9 cellular contexts compared by ENCODE assay signal in genomic region chr4:144174401-144175067, GRCh38. TPM values are rescaled to one million over a fixed set of nuclear protein-coding genes. Genes with fewer than 3 reads are reported as not detected.
A peak's percentile ranks its signal among the peaks of the same experiment; 100 is the strongest.
DNase-seq lines count a peak whose midpoint lies in the region; ATAC-seq and TF ChIP-seq lines count a peak whose summit lies in the region.
"Had no signal": no experiment of that assay in that cellular context is flagged by ENCODE, and none has a peak within 500 bp of the region (broad histone marks: within the 10 kb centered on the region; RNA-seq: fewer than 3 reads in every experiment).

No MANE protein-coding gene starts in this region.

- H3K4me3 ChIP-seq in breast epithelium (no peak overlapping the region), upper lobe of right lung (no peak overlapping the region)

- H3K4me1 ChIP-seq in breast epithelium: no peaks in the 10 kb centered on the region
- peaks cover 10% of the 10 kb centered on the region for H3K4me1 ChIP-seq in upper lobe of right lung

- H3K9me3 ChIP-seq in breast epithelium (no peaks in the 10 kb centered on the region), upper lobe of right lung (no peaks in the 10 kb centered on the region)
- H3K9me3 ChIP-seq: neutrophil had no signal

- DNase-seq in Right ventricle myocardium superior (no peak), cardiac septum (ENCODE audit: low spot score) (no peak), HPDE6-E6E7 (ENCODE audit: extremely low spot score) (peak; percentile 37), OCI-M2 (lab: John Stamatoyannopoulos, UW; ENCODE audit: unreplicated experiment) (peak; percentile 48), breast epithelium (ENCODE audit: low spot score in 2 of 2) (no peak), left colon (no peak), upper lobe of right lung (no peak)

- intact Hi-C loops in Right ventricle myocardium superior (cut with DNase I) (loop anchor here (5.0 kb wide), 1 partner anchor 893 kb away; no protein-coding TSS in a partner anchor), cardiac septum (cut with DNase I) (loop anchor here (5.0 to 10.0 kb wide), 2 partner anchors 608 to 920 kb away; partner anchors contain the start of genes ABCE1 and ANAPC10), breast epithelium (cut with DNase I; ENCODE audit: low total_unique reads) (no loop called here), left colon (cut with DNase I, micrococcal nuclease) (loop anchor here in 1 of 2 donors (10.0 kb wide), 1 partner anchor 890 kb away; no protein-coding TSS in a partner anchor), upper lobe of right lung (cut with DNase I) (no loop called here)

- no peak overlapping the region for H3K27ac ChIP-seq in breast epithelium
- no peak overlapping the region for H3K27ac ChIP-seq in upper lobe of right lung
- H3K27ac ChIP-seq: neutrophil had no signal

- no peaks in the 10 kb centered on the region for H3K36me3 ChIP-seq in breast epithelium
- H3K36me3 ChIP-seq in upper lobe of right lung: no peaks in the 10 kb centered on the region
- H3K36me3 ChIP-seq: neutrophil had no signal

- TF ChIP-seq CTCF in breast epithelium (IDR thresholded peaks at IDR 0.05) (peak in 2 of 3 donors; percentile 49), upper lobe of right lung (IDR thresholded peaks at IDR 0.05) (peak; percentile 51)

- ATAC-seq in Right ventricle myocardium superior (ENCODE audit: poor library complexity): peak; percentile 46
- ATAC-seq in GM21526 (IDR thresholded peaks at IDR 0.05; ENCODE audit: low FRiP score, unreplicated experiment): peak; percentile 80
- ATAC-seq in left colon: peak; percentile 71
- peak; percentile 75 for ATAC-seq in upper lobe of right lung

- H3K27me3 ChIP-seq in breast epithelium (no peaks in the 10 kb centered on the region), upper lobe of right lung (no peaks in the 10 kb centered on the region)
- H3K27me3 ChIP-seq: neutrophil had no signal

- no peak for TF ChIP-seq POLR2A in breast epithelium (IDR thresholded peaks at IDR 0.05)

RNA-seq across cellular contexts. Expression of gene GYPA, which starts 34.0 kb away (rescaled TPM):
- total RNA-seq in Right ventricle myocardium superior (not detected), cardiac septum (0.48 TPM), breast epithelium (not detected), left colon (not detected), upper lobe of right lung (not detected)

Comparison
In these comparisons a context has a peak if more than half of its experiments do, and no peak if none do; other contexts are left out.
1. DNase-seq: peak in HPDE6-E6E7 (single experiment) and OCI-M2 (single experiment); none in Right ventricle myocardium superior (single experiment), cardiac septum (single experiment), breast epithelium (0 of 2), left colon (0 of 2) and upper lobe of right lung (single experiment).
2. intact Hi-C loops: an anchor here in Right ventricle myocardium superior (5.0 kb wide) and cardiac septum (5.0 to 10.0 kb wide); none called in breast epithelium and upper lobe of right lung.
3. Peak in every context shown above with its lines, with median percentiles within 50 percentile points of each other: ATAC-seq.